26 cellular contexts compared by ENCODE assay signal in the genomic region with DNA sequence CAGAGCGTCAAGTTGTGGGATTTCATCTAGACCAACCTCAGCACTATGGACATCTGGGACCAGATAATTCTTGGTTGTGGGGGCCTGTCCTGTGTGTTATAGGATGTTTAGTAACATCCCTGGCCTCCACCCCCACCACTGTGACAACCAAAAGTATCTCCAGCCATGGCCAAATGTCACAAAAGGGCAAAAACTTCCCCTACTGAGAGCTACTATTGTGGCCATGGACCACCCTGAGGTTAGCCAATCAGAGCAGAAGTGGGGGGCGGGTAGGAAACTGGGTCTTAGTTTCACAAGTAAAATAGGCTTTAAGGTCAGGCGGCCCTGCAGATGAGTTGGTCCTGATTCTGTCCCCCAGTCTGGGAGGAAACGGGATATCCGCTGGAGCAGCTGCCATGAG. TPM values are rescaled to one million over a fixed set of nuclear protein-coding genes. Genes with fewer than 3 reads are reported as not detected.
"Had no signal": no experiment of that assay in that cellular context is flagged by ENCODE, and none has a peak within 500 bp of the region (broad histone marks: within the 10 kb centered on the region; RNA-seq: fewer than 3 reads in every experiment).

No MANE protein-coding gene starts in this region.

- H3K4me2 ChIP-seq: hepatocyte had no signal

- H3K27me3 Mint-ChIP-seq: activated CD4-positive, alpha-beta memory T cell treated with anti-CD3 and anti-CD28 coated beads, Interleukin-2, amount 10 ng/mL, durations not matched to agents 7 days and 5 days; activated CD4-positive, alpha-beta T cell treated with anti-CD3 and anti-CD28 coated beads, Interleukin-2, amount 10 ng/mL, durations not matched to agents 24 days and 14 days had no signal

- H3K27me3 ChIP-seq: brain microvascular endothelial cell, hepatocyte, ovary, thyroid gland, upper lobe of right lung had no signal

- H3K36me3 ChIP-seq: ovary, prostate gland, upper lobe of right lung had no signal

- H3K27ac Mint-ChIP-seq: activated CD4-positive, alpha-beta memory T cell treated with anti-CD3 and anti-CD28 coated beads, Interleukin-2, amount 10 ng/mL, durations not matched to agents 7 days and 5 days; activated CD4-positive, alpha-beta T cell treated with anti-CD3 and anti-CD28 coated beads, Interleukin-2, amount 10 ng/mL, durations not matched to agents 24 days and 14 days; activated T-cell treated with anti-CD3 and anti-CD28 coated beads, Interleukin-2, amount 50 U/mL, for 72 hours; naive thymus-derived CD4-positive, alpha-beta T cell had no signal

- DNase-seq: activated CD4-positive, alpha-beta memory T cell treated with anti-CD3 and anti-CD28 coated beads, Interleukin-2, amount 10 ng/mL, durations not matched to agents 7 days and 5 days; activated CD4-positive, alpha-beta T cell treated with anti-CD3 and anti-CD28 coated beads, Interleukin-2, amount 10 ng/mL, durations not matched to agents 24 days and 14 days; activated gamma-delta T cell; activated naive CD4-positive, alpha-beta T cell treated with anti-CD3 and anti-CD28 coated beads, Interleukin-2, amount 50 U/mL, for 16 hours; activated T-cell treated with anti-CD3 and anti-CD28 coated beads, Interleukin-2, amount 50 U/mL, for 72 hours; brain microvascular endothelial cell; central memory CD4-positive, alpha-beta T cell; effector memory CD4-positive, alpha-beta T cell; foreskin melanocyte; glutamatergic neuron; immature natural killer cell; naive thymus-derived CD4-positive, alpha-beta T cell; ovary; stimulated activated CD4-positive, alpha-beta T cell treated with anti-CD3 and anti-CD28 coated beads, Interleukin-4, amount 100 ng/mL, for 1 hour; stimulated activated naive CD4-positive, alpha-beta T cell treated with Interleukin-2 at 50 U/mL for 16 hours; substantia nigra; thyroid gland; upper lobe of right lung had no signal

- H2AFZ ChIP-seq: hepatocyte had no signal

- H3K79me2 ChIP-seq: hepatocyte had no signal

- H3K4me1 Mint-ChIP-seq: activated CD4-positive, alpha-beta memory T cell treated with anti-CD3 and anti-CD28 coated beads, Interleukin-2, amount 10 ng/mL, durations not matched to agents 7 days and 5 days; activated CD4-positive, alpha-beta T cell treated with anti-CD3 and anti-CD28 coated beads, Interleukin-2, amount 10 ng/mL, durations not matched to agents 24 days and 14 days; immature natural killer cell; naive thymus-derived CD4-positive, alpha-beta T cell had no signal

- ATAC-seq: activated CD4-positive, CD25-positive, alpha-beta regulatory T cell treated with anti-CD3 and anti-CD28 coated beads, Interleukin-2, amount 50 U/mL, for 24 hours; activated T-cell treated with anti-CD3 and anti-CD28 coated beads, Interleukin-2, amount 50 U/mL, for 72 hours; left lobe of liver; naive thymus-derived CD4-positive, alpha-beta T cell; upper lobe of right lung had no signal

- FAIRE-seq: colon had no signal

- H3K9me3 ChIP-seq: ovary, prostate gland, thyroid gland, upper lobe of right lung had no signal

- H3K4me3 Mint-ChIP-seq: activated CD4-positive, alpha-beta memory T cell treated with anti-CD3 and anti-CD28 coated beads, Interleukin-2, amount 10 ng/mL, durations not matched to agents 7 days and 5 days; activated CD4-positive, alpha-beta T cell treated with anti-CD3 and anti-CD28 coated beads, Interleukin-2, amount 10 ng/mL, durations not matched to agents 24 days and 14 days; activated T-cell treated with anti-CD3 and anti-CD28 coated beads, Interleukin-2, amount 50 U/mL, for 72 hours; immature natural killer cell; naive thymus-derived CD4-positive, alpha-beta T cell had no signal

- H3K27ac ChIP-seq: brain microvascular endothelial cell, hepatocyte, ovary, prostate gland, thyroid gland, upper lobe of right lung had no signal

- H3K9me3 Mint-ChIP-seq: activated CD4-positive, alpha-beta T cell treated with anti-CD3 and anti-CD28 coated beads, Interleukin-2, amount 10 ng/mL, durations not matched to agents 24 days and 14 days; activated T-cell treated with anti-CD3 and anti-CD28 coated beads, Interleukin-2, amount 50 U/mL, for 72 hours; immature natural killer cell had no signal

- H3K4me3 ChIP-seq: hepatocyte, lung, ovary, prostate gland, thyroid gland, upper lobe of right lung had no signal

- H3K4me1 ChIP-seq: prostate gland, thyroid gland, upper lobe of right lung had no signal

RNA-seq across cellular contexts. Expression of a gene that starts 49.3 kb away (rescaled TPM):
- total RNA-seq: dermis microvascular lymphatic vessel endothelial cell; T-helper 2 cell treated with Interferon-gamma antibody and Interleukin-4, amounts not matched to agents 100 ng/mL and 5 ng/mL, for 36 hours had no signal
